ENCODE assay signal across 23 cellular contexts in the genomic region with DNA sequence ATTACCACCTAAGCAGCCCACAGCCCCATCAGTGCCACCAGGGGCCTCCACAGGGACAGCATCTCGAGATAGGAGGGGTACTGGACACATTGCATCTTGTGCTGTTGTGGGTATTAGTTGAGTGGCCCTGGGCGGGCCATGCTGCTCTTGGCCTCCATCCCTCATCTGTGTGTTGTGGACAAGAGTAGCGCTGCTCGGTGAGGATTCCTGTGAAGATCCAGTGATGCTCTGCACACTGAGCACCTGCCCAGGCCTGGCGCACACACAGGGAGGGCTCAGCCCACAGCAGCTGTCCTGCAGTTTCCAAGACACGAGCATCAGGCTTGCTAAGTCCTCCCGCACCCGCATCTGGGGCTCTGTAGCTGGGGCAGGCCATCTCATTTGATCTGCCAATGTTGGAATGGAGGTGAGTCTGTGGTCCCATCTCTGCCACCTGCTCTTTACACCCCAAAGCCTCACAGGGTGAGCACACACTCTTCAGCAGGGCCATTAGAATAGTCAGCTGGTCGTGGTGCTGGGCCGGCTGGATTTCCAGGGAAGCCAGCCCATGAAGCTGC.
"Had no signal": no experiment of that assay in that cellular context is flagged by ENCODE, and none has a peak within 500 bp of the region (broad histone marks: within the 10 kb centered on the region; RNA-seq: fewer than 3 reads in every experiment).

No MANE protein-coding gene starts in this region.

- H3K4me3 Mint-ChIP-seq: activated CD8-positive, alpha-beta T cell treated with anti-CD3 and anti-CD28 coated beads, Interleukin-2, amount 10 ng/mL, durations not matched to agents 7 days and 5 days; activated naive CD4-positive, alpha-beta T cell treated with anti-CD3 and anti-CD28 coated beads for 36 hours; activated naive CD8-positive, alpha-beta T cell had no signal

- H3K36me3 Mint-ChIP-seq: activated naive CD8-positive, alpha-beta T cell had no signal

- H3K27ac Mint-ChIP-seq: activated CD8-positive, alpha-beta T cell treated with anti-CD3 and anti-CD28 coated beads, Interleukin-2, amount 10 ng/mL, durations not matched to agents 7 days and 5 days; activated naive CD4-positive, alpha-beta T cell treated with anti-CD3 and anti-CD28 coated beads for 36 hours; activated naive CD8-positive, alpha-beta T cell had no signal

- H3K4me2 ChIP-seq: SK-N-SH had no signal

- H3K9me3 Mint-ChIP-seq: activated naive CD4-positive, alpha-beta T cell treated with anti-CD3 and anti-CD28 coated beads for 36 hours had no signal

- H3K27me3 Mint-ChIP-seq: activated naive CD8-positive, alpha-beta T cell had no signal

- H3K4me3 ChIP-seq: cardiac muscle cell, SJCRH30 had no signal

- H3K9me3 ChIP-seq: SJCRH30, SK-N-SH had no signal

- ATAC-seq: activated CD4-positive, CD25-positive, alpha-beta regulatory T cell treated with anti-CD3 and anti-CD28 coated beads, Interleukin-2, amount 50 U/mL, for 24 hours; activated CD8-positive, alpha-beta T cell treated with anti-CD3 and anti-CD28 coated beads, Interleukin-2, amount 10 ng/mL, durations not matched to agents 7 days and 5 days had no signal

- H3K27ac ChIP-seq: brain microvascular endothelial cell, cardiac muscle cell, SJCRH30 had no signal

- H3K9me2 ChIP-seq: SK-N-SH had no signal

- H3K27me3 ChIP-seq: brain microvascular endothelial cell, cardiac muscle cell, SJCRH30 had no signal

- H3K9ac ChIP-seq: SK-N-SH had no signal

- DNase-seq: activated CD4-positive, alpha-beta T cell treated with anti-CD3 and anti-CD28 coated beads for 48 hours; activated CD4-positive, alpha-beta T cell treated with anti-CD3 and anti-CD28 coated beads, Interleukin-2, amount 50 U/mL, for 4 hours; activated CD8-positive, alpha-beta T cell treated with anti-CD3 and anti-CD28 coated beads, Interleukin-2, amount 10 ng/mL, durations not matched to agents 7 days and 5 days; activated gamma-delta T cell; activated naive CD4-positive, alpha-beta T cell treated with anti-CD3 and anti-CD28 coated beads for 36 hours; activated T-cell treated with anti-CD3 and anti-CD28 coated beads, Interleukin-2, amount 50 U/mL, for 1 hour; brain microvascular endothelial cell; IMR-90; KBM-7; MV-4-11; NCI-H1092 treated with DMSO at 0.1 percent for 48 hours; NCI-H1436; NCI-H1694 treated with DMSO at 0.1 percent for 48 hours; NCI-H2029 treated with DMSO at 0.1 percent for 48 hours; NCI-H510A treated with DMSO at 0.1 percent for 48 hours; NCI-H69; Right ventricle myocardium superior; SK-N-SH; T-helper 1 cell had no signal
